In the genomic region with DNA sequence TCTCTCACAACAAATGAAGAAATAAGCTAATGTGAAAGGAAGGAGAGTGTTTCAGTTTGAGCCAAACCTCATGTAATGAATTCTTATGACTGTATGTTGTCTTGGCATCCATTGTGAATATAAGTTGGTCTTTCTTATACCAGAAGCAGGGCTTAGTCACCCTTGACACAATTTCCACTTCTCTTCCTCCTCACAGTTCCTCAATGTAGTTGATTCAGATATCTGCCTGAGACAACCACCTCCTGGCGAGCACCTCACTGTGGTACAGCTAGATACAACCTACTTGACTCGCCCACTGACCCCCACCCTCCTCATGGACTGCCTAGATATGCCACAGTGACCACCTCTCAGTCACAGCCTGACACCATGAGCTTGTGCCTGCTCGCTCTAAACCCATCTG, we compare ENCODE assay signal across 13 cellular contexts. TPM values are rescaled to one million over a fixed set of nuclear protein-coding genes. Genes with fewer than 3 reads are reported as not detected.
DNase-seq lines count a peak whose midpoint lies in the region; ATAC-seq and TF ChIP-seq lines count a peak whose summit lies in the region.
"Had no signal": no experiment of that assay in that cellular context is flagged by ENCODE, and none has a peak within 500 bp of the region (broad histone marks: within the 10 kb centered on the region; RNA-seq: fewer than 3 reads in every experiment).

No MANE protein-coding gene starts in this region.

- TF ChIP-seq EP300 in gastroesophageal sphincter (IDR thresholded peaks at IDR 0.05), result no peak

- WGBS in testis, 2 donors, result 94 to 98% methylated on average over 3 of the region's 3 CpGs
- 100% methylated on average over 3 of the region's 3 CpGs; no CpG with 5 or more reads in 1 of the 2 donors for WGBS in gastroesophageal sphincter (ENCODE audit: low coverage in 1 of 2), 2 donors

- H3K27ac ChIP-seq in testis, result no peak overlapping the region
- H3K27ac ChIP-seq in gastroesophageal sphincter, result no peak overlapping the region
- H3K27ac ChIP-seq: ascending aorta, SJSA1 had no signal

- H3K9me3 ChIP-seq in testis, result no peaks in the 10 kb centered on the region
- no peaks in the 10 kb centered on the region for H3K9me3 ChIP-seq in gastroesophageal sphincter
- H3K9me3 ChIP-seq: ascending aorta, SJSA1, spleen had no signal

- H3K9me3 Mint-ChIP-seq in activated naive CD8-positive, alpha-beta T cell treated with anti-CD3 and anti-CD28 coated beads, Interleukin-2, amount 50 U/mL, for 24 hours, result no peaks in the 10 kb centered on the region
- H3K9me3 Mint-ChIP-seq in activated naive CD8-positive, alpha-beta T cell treated with anti-CD3 and anti-CD28 coated beads for 36 hours, result peaks cover 2% of the 10 kb centered on the region
- no peaks in the 10 kb centered on the region for H3K9me3 Mint-ChIP-seq in activated CD8-positive, alpha-beta T cell treated with anti-CD3 and anti-CD28 coated beads for 36 hours
- no peaks in the 10 kb centered on the region for H3K9me3 Mint-ChIP-seq in stimulated activated naive CD8-positive, alpha-beta T cell treated with anti-CD3 and anti-CD28 coated beads, Interleukin-15, amount 100 ng/mL, for 72 hours
- H3K9me3 Mint-ChIP-seq: CD4-positive, alpha-beta T cell had no signal

- H3K36me3 Mint-ChIP-seq in activated naive CD8-positive, alpha-beta T cell treated with anti-CD3 and anti-CD28 coated beads, Interleukin-2, amount 50 U/mL, for 24 hours (ENCODE audit: low read depth), result peaks cover 48% of the 10 kb centered on the region
- peaks cover 37% of the 10 kb centered on the region for H3K36me3 Mint-ChIP-seq in activated naive CD8-positive, alpha-beta T cell treated with anti-CD3 and anti-CD28 coated beads for 36 hours
- H3K36me3 Mint-ChIP-seq in activated CD8-positive, alpha-beta T cell treated with anti-CD3 and anti-CD28 coated beads for 36 hours (ENCODE audit: low read depth), result peaks cover 44% of the 10 kb centered on the region

- DNase-seq in activated naive CD8-positive, alpha-beta T cell treated with anti-CD3 and anti-CD28 coated beads, Interleukin-2, amount 50 U/mL, for 24 hours, result no peak
- DNase-seq in activated naive CD8-positive, alpha-beta T cell treated with anti-CD3 and anti-CD28 coated beads for 36 hours, result no peak
- DNase-seq in activated CD8-positive, alpha-beta T cell treated with anti-CD3 and anti-CD28 coated beads for 36 hours, result peak; percentile 14
- DNase-seq in glomerular visceral epithelial cell (ENCODE audit: extremely low spot score) (peak; percentile 9), testis (no peak), GM13977 (ENCODE audit: low spot score) (no peak)
- DNase-seq in stimulated activated naive CD8-positive, alpha-beta T cell treated with anti-CD3 and anti-CD28 coated beads, Interleukin-15, amount 100 ng/mL, for 72 hours, result no peak
- DNase-seq: CD4-positive, alpha-beta T cell; NCI-H146; spleen had no signal

- no peak overlapping the region for H3K27ac Mint-ChIP-seq in activated naive CD8-positive, alpha-beta T cell treated with anti-CD3 and anti-CD28 coated beads, Interleukin-2, amount 50 U/mL, for 24 hours
- no peak overlapping the region for H3K27ac Mint-ChIP-seq in activated naive CD8-positive, alpha-beta T cell treated with anti-CD3 and anti-CD28 coated beads for 36 hours
- H3K27ac Mint-ChIP-seq in activated CD8-positive, alpha-beta T cell treated with anti-CD3 and anti-CD28 coated beads for 36 hours, result peak overlapping the region; percentile 13
- H3K27ac Mint-ChIP-seq in stimulated activated naive CD8-positive, alpha-beta T cell treated with anti-CD3 and anti-CD28 coated beads, Interleukin-15, amount 100 ng/mL, for 72 hours, result peak overlapping the region in 1 of 2 donors; percentile 64
- H3K27ac Mint-ChIP-seq: CD4-positive, alpha-beta T cell had no signal

- no peak for TF ChIP-seq CTCF in activated CD8-positive, alpha-beta T cell treated with anti-CD3 and anti-CD28 coated beads for 36 hours (IDR thresholded peaks at IDR 0.05)
- TF ChIP-seq CTCF in testis (IDR thresholded peaks at IDR 0.05) (no peak), GM13977 (IDR thresholded peaks at IDR 0.05; ENCODE audit: extremely low read depth, insufficient read depth, missing control alignments) (no peak), gastroesophageal sphincter (IDR thresholded peaks at IDR 0.05) (no peak)

- H3K27me3 Mint-ChIP-seq in activated naive CD8-positive, alpha-beta T cell treated with anti-CD3 and anti-CD28 coated beads, Interleukin-2, amount 50 U/mL, for 24 hours, result no peaks in the 10 kb centered on the region
- no peaks in the 10 kb centered on the region for H3K27me3 Mint-ChIP-seq in activated naive CD8-positive, alpha-beta T cell treated with anti-CD3 and anti-CD28 coated beads for 36 hours
- no peaks in the 10 kb centered on the region for H3K27me3 Mint-ChIP-seq in activated CD8-positive, alpha-beta T cell treated with anti-CD3 and anti-CD28 coated beads for 36 hours
- H3K27me3 Mint-ChIP-seq in stimulated activated naive CD8-positive, alpha-beta T cell treated with anti-CD3 and anti-CD28 coated beads, Interleukin-15, amount 100 ng/mL, for 72 hours, result no peaks in the 10 kb centered on the region
- H3K27me3 Mint-ChIP-seq: CD4-positive, alpha-beta T cell had no signal

- H3K4me1 Mint-ChIP-seq in activated naive CD8-positive, alpha-beta T cell treated with anti-CD3 and anti-CD28 coated beads, Interleukin-2, amount 50 U/mL, for 24 hours, result peaks cover 2% of the 10 kb centered on the region
- H3K4me1 Mint-ChIP-seq in activated naive CD8-positive, alpha-beta T cell treated with anti-CD3 and anti-CD28 coated beads for 36 hours, result peaks cover 4% of the 10 kb centered on the region
- H3K4me1 Mint-ChIP-seq in activated CD8-positive, alpha-beta T cell treated with anti-CD3 and anti-CD28 coated beads for 36 hours (ENCODE audit: low read depth), result peaks cover 2% of the 10 kb centered on the region
- H3K4me1 Mint-ChIP-seq in stimulated activated naive CD8-positive, alpha-beta T cell treated with anti-CD3 and anti-CD28 coated beads, Interleukin-15, amount 100 ng/mL, for 72 hours, result no peaks in the 10 kb centered on the region

- POLR2A ChIA-PET in activated CD8-positive, alpha-beta T cell treated with anti-CD3 and anti-CD28 coated beads for 36 hours (lab: Charles Lee), result no interaction called here

- H3K36me3 ChIP-seq in testis (ENCODE audit: low read depth, missing control alignments), result no peaks in the 10 kb centered on the region
- peaks cover 0 to 80% of the 10 kb centered on the region in 2 donors for H3K36me3 ChIP-seq in gastroesophageal sphincter

- H3K4me3 ChIP-seq in testis, result no peak overlapping the region
- H3K4me3 ChIP-seq in gastroesophageal sphincter, result no peak overlapping the region
- H3K4me3 ChIP-seq: ascending aorta, SJSA1, spleen had no signal

- H3K4me3 Mint-ChIP-seq in activated naive CD8-positive, alpha-beta T cell treated with anti-CD3 and anti-CD28 coated beads, Interleukin-2, amount 50 U/mL, for 24 hours, result no peak overlapping the region
- no peak overlapping the region for H3K4me3 Mint-ChIP-seq in activated naive CD8-positive, alpha-beta T cell treated with anti-CD3 and anti-CD28 coated beads for 36 hours
- no peak overlapping the region for H3K4me3 Mint-ChIP-seq in activated CD8-positive, alpha-beta T cell treated with anti-CD3 and anti-CD28 coated beads for 36 hours
- no peak overlapping the region for H3K4me3 Mint-ChIP-seq in stimulated activated naive CD8-positive, alpha-beta T cell treated with anti-CD3 and anti-CD28 coated beads, Interleukin-15, amount 100 ng/mL, for 72 hours
- H3K4me3 Mint-ChIP-seq: CD4-positive, alpha-beta T cell had no signal

- H3K27me3 ChIP-seq in testis (no peaks in the 10 kb centered on the region), gastroesophageal sphincter (no peaks in the 10 kb centered on the region)
- H3K27me3 ChIP-seq: ascending aorta, SJSA1, spleen had no signal

- H3K4me1 ChIP-seq in testis, result no peaks in the 10 kb centered on the region
- no peaks in the 10 kb centered on the region for H3K4me1 ChIP-seq in gastroesophageal sphincter
- H3K4me1 ChIP-seq: ascending aorta, SJSA1, spleen had no signal

- in situ Hi-C loops in GM13977 (cut with MboI; ENCODE audit: low pct_unique_long_range_greater_than_20kb, low sequenced_read_pairs, unreplicated experiment), result no loop called here

- CTCF ChIA-PET in activated CD8-positive, alpha-beta T cell treated with anti-CD3 and anti-CD28 coated beads for 36 hours (lab: Charles Lee), result interaction anchor here (2.0 kb wide), 2 partner anchors 27 kb away, joined by 5 to 8 read pairs; no protein-coding TSS in a partner anchor

- ATAC-seq in activated naive CD8-positive, alpha-beta T cell treated with anti-CD3 and anti-CD28 coated beads, Interleukin-2, amount 50 U/mL, for 24 hours, result peak; percentile 49
- ATAC-seq in activated CD8-positive, alpha-beta T cell treated with anti-CD3 and anti-CD28 coated beads for 36 hours, result peak; percentile 60
- peak; percentile 57 for ATAC-seq in stimulated activated naive CD8-positive, alpha-beta T cell treated with anti-CD3 and anti-CD28 coated beads, Interleukin-15, amount 100 ng/mL, for 72 hours
- no peak for ATAC-seq in gastroesophageal sphincter

- TF ChIP-seq POLR2A in testis (IDR thresholded peaks at IDR 0.05) (no peak), gastroesophageal sphincter (IDR thresholded peaks at IDR 0.05) (no peak)

- intact Hi-C loops in activated CD8-positive, alpha-beta T cell treated with anti-CD3 and anti-CD28 coated beads for 36 hours (cut with micrococcal nuclease), result no loop called here
- intact Hi-C loops in testis (cut with DNase I; ENCODE audit: low total_unique reads), result no loop called here

RNA-seq across cellular contexts. Expression of a gene that starts 45.6 kb away (rescaled TPM):
- total RNA-seq in activated naive CD8-positive, alpha-beta T cell treated with anti-CD3 and anti-CD28 coated beads for 36 hours, result 10 to 100 TPM; 51.7 to 53.3 TPM
- total RNA-seq in activated CD8-positive, alpha-beta T cell treated with anti-CD3 and anti-CD28 coated beads for 36 hours, result 10 to 100 TPM; 39.4 to 46.6 TPM
- 10 to 100 TPM; 33.6 to 35.2 TPM for total RNA-seq in testis
- polyA plus RNA-seq in testis (ENCODE audit: insufficient read depth, low read depth, low replicate concordance), result 10.4 TPM
- total RNA-seq in gastroesophageal sphincter, result 10 to 100 TPM; 20.0 to 30.4 (median 24.9) TPM

RNA-seq across cellular contexts. Expression of a gene that starts 45.6 kb away (rescaled TPM):
- total RNA-seq in activated naive CD8-positive, alpha-beta T cell treated with anti-CD3 and anti-CD28 coated beads for 36 hours, result 10 to 100 TPM; 25.7 to 25.8 TPM
- total RNA-seq in activated CD8-positive, alpha-beta T cell treated with anti-CD3 and anti-CD28 coated beads for 36 hours, result 10 to 100 TPM; 19.6 to 20.8 TPM
- 10 to 100 TPM; 27.8 to 38.7 TPM for total RNA-seq in testis
- polyA plus RNA-seq in testis (ENCODE audit: insufficient read depth, low read depth, low replicate concordance), result 15.6 TPM
- total RNA-seq in gastroesophageal sphincter, result 10 to 100 TPM; 16.1 to 38.3 (median 20.1) TPM

RNA-seq across cellular contexts. Expression of a gene that starts 55.5 kb away (rescaled TPM):
- 10 to 100 TPM; 42.8 TPM for total RNA-seq in activated naive CD8-positive, alpha-beta T cell treated with anti-CD3 and anti-CD28 coated beads for 36 hours
- total RNA-seq in activated CD8-positive, alpha-beta T cell treated with anti-CD3 and anti-CD28 coated beads for 36 hours, result 10 to 100 TPM; 40.7 to 42.0 TPM
- total RNA-seq in testis (10 to 100 TPM; 30.1 to 32.5 TPM), gastroesophageal sphincter (10 to 100 TPM; 27.0 to 42.6 (median 33.2) TPM)
- polyA plus RNA-seq in testis (ENCODE audit: insufficient read depth, low read depth, low replicate concordance), result 25.1 TPM

Comparison
In these comparisons a context has a peak if more than half of its experiments do, and no peak if none do; other contexts are left out.
1. DNase-seq: peak in activated CD8-positive, alpha-beta T cell treated with anti-CD3 and anti-CD28 coated beads for 36 hours (single experiment) and glomerular visceral epithelial cell (single experiment); none in activated naive CD8-positive, alpha-beta T cell treated with anti-CD3 and anti-CD28 coated beads, Interleukin-2, amount 50 U/mL, for 24 hours (single experiment), activated naive CD8-positive, alpha-beta T cell treated with anti-CD3 and anti-CD28 coated beads for 36 hours (single experiment), stimulated activated naive CD8-positive, alpha-beta T cell treated with anti-CD3 and anti-CD28 coated beads, Interleukin-15, amount 100 ng/mL, for 72 hours (0 of 2), testis (single experiment) and GM13977 (single experiment).